In genomic region chr7:142376356-142376997, GRCh38 we compare ENCODE assay signal across 11 cellular contexts.
DNase-seq lines count a peak whose midpoint lies in the region; ATAC-seq and TF ChIP-seq lines count a peak whose summit lies in the region.
"Had no signal": no experiment of that assay in that cellular context is flagged by ENCODE, and none has a peak within 500 bp of the region (broad histone marks: within the 10 kb centered on the region; RNA-seq: fewer than 3 reads in every experiment).

No MANE protein-coding gene starts in this region.

- peaks cover 1% of the 10 kb centered on the region for H3K4me1 Mint-ChIP-seq in T-helper 1 cell treated with Interleukin-12 subunit alpha and Interleukin-12 subunit beta and Interleukin-4 antibody, amounts not matched to agents 30 μg/mL and 1 μg/mL, for 36 hours (ENCODE audit: low read depth)
- peaks cover 19% of the 10 kb centered on the region for H3K4me1 Mint-ChIP-seq in endothelial cell (ENCODE audit: unreplicated experiment)

- H3K9me3 Mint-ChIP-seq in T-helper 1 cell treated with Interleukin-12 subunit alpha and Interleukin-12 subunit beta and Interleukin-4 antibody, amounts not matched to agents 30 μg/mL and 1 μg/mL, for 36 hours, result no peaks in the 10 kb centered on the region
- H3K9me3 Mint-ChIP-seq in endothelial cell (ENCODE audit: unreplicated experiment), result no peaks in the 10 kb centered on the region
- H3K9me3 Mint-ChIP-seq: activated naive CD8-positive, alpha-beta T cell treated with anti-CD3 and anti-CD28 coated beads, Interleukin-2, amount 50 U/mL, for 24 hours had no signal

- H3K4me1 ChIP-seq in gastrocnemius medialis, result peaks cover 33 to 50% of the 10 kb centered on the region in 2 donors
- H3K4me1 ChIP-seq: Peyer's patch had no signal

- in situ Hi-C loops in gastrocnemius medialis (cut with MboI; ENCODE audit: low sequenced_read_pairs in 4 of 4), result no loop called here

- H3K9me3 ChIP-seq in gastrocnemius medialis, result no peaks in the 10 kb centered on the region
- H3K9me3 ChIP-seq: Peyer's patch had no signal

- ATAC-seq in gastrocnemius medialis (no peak), GM19397 (IDR thresholded peaks at IDR 0.05; ENCODE audit: unreplicated experiment) (no peak), HG03342 (IDR thresholded peaks at IDR 0.05; ENCODE audit: unreplicated experiment) (no peak)

- H3K36me3 ChIP-seq in gastrocnemius medialis, result no peaks in the 10 kb centered on the region
- H3K36me3 ChIP-seq: Peyer's patch had no signal

- intact Hi-C loops in gastrocnemius medialis (cut with DNase I; ENCODE audit: low total_unique reads), result no loop called here

- peaks cover 9% of the 10 kb centered on the region for H3K27me3 Mint-ChIP-seq in T-helper 1 cell treated with Interleukin-12 subunit alpha and Interleukin-12 subunit beta and Interleukin-4 antibody, amounts not matched to agents 30 μg/mL and 1 μg/mL, for 36 hours (ENCODE audit: low read depth)
- peaks cover 7% of the 10 kb centered on the region for H3K27me3 Mint-ChIP-seq in endothelial cell (ENCODE audit: unreplicated experiment)

- TF ChIP-seq CTCF in endothelial cell (IDR thresholded peaks at IDR 0.05; ENCODE audit: unreplicated experiment) (no peak), gastrocnemius medialis (IDR thresholded peaks at IDR 0.05 in 4 of 5, conservative IDR thresholded peaks at IDR 0.05 in 1 of 5) (no peak)

- H3K4me3 ChIP-seq in gastrocnemius medialis, result no peak overlapping the region
- H3K4me3 ChIP-seq: Peyer's patch had no signal

- no peaks in the 10 kb centered on the region for H3K27me3 ChIP-seq in gastrocnemius medialis
- H3K27me3 ChIP-seq: Peyer's patch had no signal

- peak overlapping the region; percentile 78 to 95 (median 88) for H3K27ac ChIP-seq in gastrocnemius medialis
- H3K27ac ChIP-seq: Peyer's patch had no signal

- H3K36me3 Mint-ChIP-seq in T-helper 1 cell treated with Interleukin-12 subunit alpha and Interleukin-12 subunit beta and Interleukin-4 antibody, amounts not matched to agents 30 μg/mL and 1 μg/mL, for 36 hours (ENCODE audit: low read depth), result no peaks in the 10 kb centered on the region
- no peaks in the 10 kb centered on the region for H3K36me3 Mint-ChIP-seq in endothelial cell (ENCODE audit: low read depth, unreplicated experiment)

- H3K4me3 Mint-ChIP-seq in T-helper 1 cell treated with Interleukin-12 subunit alpha and Interleukin-12 subunit beta and Interleukin-4 antibody, amounts not matched to agents 30 μg/mL and 1 μg/mL, for 36 hours, result no peak overlapping the region
- H3K4me3 Mint-ChIP-seq in endothelial cell (ENCODE audit: unreplicated experiment), result no peak overlapping the region
- H3K4me3 Mint-ChIP-seq: activated naive CD8-positive, alpha-beta T cell treated with anti-CD3 and anti-CD28 coated beads, Interleukin-2, amount 50 U/mL, for 24 hours had no signal

- no peak for TF ChIP-seq POLR2A in gastrocnemius medialis (IDR thresholded peaks at IDR 0.05)

- H3K27ac Mint-ChIP-seq in T-helper 1 cell treated with Interleukin-12 subunit alpha and Interleukin-12 subunit beta and Interleukin-4 antibody, amounts not matched to agents 30 μg/mL and 1 μg/mL, for 36 hours, result peak overlapping the region; percentile 15
- peak overlapping the region; percentile 97 for H3K27ac Mint-ChIP-seq in endothelial cell (ENCODE audit: unreplicated experiment)
- H3K27ac Mint-ChIP-seq: activated naive CD8-positive, alpha-beta T cell treated with anti-CD3 and anti-CD28 coated beads, Interleukin-2, amount 50 U/mL, for 24 hours had no signal

- no peak for DNase-seq in T-helper 1 cell
- peak; percentile 74 for DNase-seq in MV-4-11 (lab: John Stamatoyannopoulos, UW)
- DNase-seq in endothelial cell (ENCODE audit: low spot score), result peak; percentile 37
- DNase-seq in gastrocnemius medialis, result no peak
- no peak for DNase-seq in LoVo (ENCODE audit: low spot score)
- DNase-seq: NCI-H226, Peyer's patch had no signal

Comparison
In these comparisons a context has a peak if more than half of its experiments do, and no peak if none do; other contexts are left out.
1. DNase-seq: peak in MV-4-11 (single experiment) and endothelial cell (single experiment); none in T-helper 1 cell (0 of 5), gastrocnemius medialis (0 of 2) and LoVo (single experiment).